Comparison of ENCODE assay signal across 8 cellular contexts in genomic region chrX:109732319-109732779, GRCh38. TPM values are rescaled to one million over a fixed set of nuclear protein-coding genes. Genes with fewer than 3 reads are reported as not detected.
A peak's percentile ranks its signal among the peaks of the same experiment; 100 is the strongest.
DNase-seq lines count a peak whose midpoint lies in the region; ATAC-seq and TF ChIP-seq lines count a peak whose summit lies in the region.

No MANE protein-coding gene starts in this region.

- in situ Hi-C loops in KBM-7 (cut with MboI; ENCODE audit: low pct_unique_long_range_greater_than_20kb, low sequenced_read_pairs) = no loop called here

- H3K9me3 Mint-ChIP-seq in activated B cell treated with CpG ODN at 0.5 μM for 24 hours (no peaks in the 10 kb centered on the region), endothelial cell (ENCODE audit: unreplicated experiment) (no peaks in the 10 kb centered on the region)

- no peak for TF ChIP-seq CTCF in activated B cell treated with CpG ODN at 0.5 μM for 24 hours (IDR thresholded peaks at IDR 0.05)
- TF ChIP-seq CTCF in endothelial cell (IDR thresholded peaks at IDR 0.05; ENCODE audit: unreplicated experiment) = no peak

- H3K36me3 ChIP-seq in aorta (ENCODE audit: control insufficient read depth in 1 of 2, insufficient read depth in 2 of 2, low read length in 1 of 2) = no peaks in the 10 kb centered on the region

- peak overlapping the region; percentile 96 for H3K27ac Mint-ChIP-seq in activated B cell treated with CpG ODN at 0.5 μM for 24 hours
- peak overlapping the region; percentile 96 for H3K27ac Mint-ChIP-seq in endothelial cell (ENCODE audit: unreplicated experiment)

- POLR2A ChIA-PET in activated B cell treated with CpG ODN at 0.5 μM for 24 hours (lab: Charles Lee) = interaction anchor here (0.6 to 2.6 kb wide), 5 partner anchors 11 to 585 kb away, joined by 3 to 11 read pairs (median 3); partner anchors contain the start of gene AMMECR1

- peak overlapping the region in 1 of 2 donors; percentile 85 for H3K27ac ChIP-seq in aorta (ENCODE audit: low read depth in 1 of 2, low read length in 2 of 2)

- H3K36me3 Mint-ChIP-seq in activated B cell treated with CpG ODN at 0.5 μM for 24 hours (ENCODE audit: low read depth) = peaks cover 19% of the 10 kb centered on the region
- no peaks in the 10 kb centered on the region for H3K36me3 Mint-ChIP-seq in endothelial cell (ENCODE audit: low read depth, unreplicated experiment)

- no peaks in the 10 kb centered on the region for H3K27me3 Mint-ChIP-seq in activated B cell treated with CpG ODN at 0.5 μM for 24 hours
- H3K27me3 Mint-ChIP-seq in endothelial cell (ENCODE audit: unreplicated experiment) = peaks cover 10% of the 10 kb centered on the region

- intact Hi-C loops in activated B cell treated with CpG ODN at 0.5 μM for 24 hours (cut with micrococcal nuclease) (loop anchor here (1.0 to 5.0 kb wide), 5 partner anchors 24 to 586 kb away; partner anchors contain the start of gene AMMECR1), aorta (cut with DNase I) (no loop called here)

- H3K4me3 Mint-ChIP-seq in activated B cell treated with CpG ODN at 0.5 μM for 24 hours (peak overlapping the region; percentile 99), endothelial cell (ENCODE audit: unreplicated experiment) (peak overlapping the region; percentile 99)

- H3K27me3 ChIP-seq in aorta (ENCODE audit: control insufficient read depth in 1 of 2, insufficient read depth in 2 of 2, low read length in 1 of 2) = no peaks in the 10 kb centered on the region

- peak; percentile 32 for ATAC-seq in GM21529 (IDR thresholded peaks at IDR 0.05; ENCODE audit: unreplicated experiment)
- ATAC-seq in activated B cell treated with CpG ODN at 0.5 μM for 24 hours (ENCODE audit: low read depth) = peak; percentile 35
- peak; percentile 61 for ATAC-seq in aorta (ENCODE audit: low FRiP score)

- WGBS in aorta, 2 donors = 1 to 24% methylated on average over 14 of the region's 14 CpGs

- H3K4me3 ChIP-seq in aorta (ENCODE audit: low read length in 2 of 2) = peak overlapping the region; percentile 55 to 98

- H3K9me3 ChIP-seq in aorta (ENCODE audit: control insufficient read depth, low read length) = no peaks in the 10 kb centered on the region

- CTCF ChIA-PET in activated B cell treated with CpG ODN at 0.5 μM for 24 hours (lab: Charles Lee) = interaction anchor here (0.8 to 2.7 kb wide), 3 partner anchors 20 to 247 kb away, joined by 3 to 8 read pairs (median 3); no protein-coding TSS in a partner anchor

- H3K4me1 ChIP-seq in aorta (ENCODE audit: control insufficient read depth in 1 of 2, insufficient read depth in 2 of 2, low read length in 2 of 2) = no peaks in the 10 kb centered on the region

- DNase-seq in Daoy (ENCODE audit: low read depth) (peak; percentile 26), KBM-7 (peak; percentile 69), activated B cell treated with CpG ODN at 0.5 μM for 24 hours (no peak), endothelial cell (ENCODE audit: low spot score) (peak; percentile 6), myocyte (ENCODE audit: low read depth) (peak; percentile 25), aorta (no peak), HuH-7 (ENCODE audit: low spot score) (no peak)

- H3K4me1 Mint-ChIP-seq in activated B cell treated with CpG ODN at 0.5 μM for 24 hours (peaks cover 48% of the 10 kb centered on the region), endothelial cell (ENCODE audit: unreplicated experiment) (peaks cover 5% of the 10 kb centered on the region)

RNA-seq across cellular contexts. Expression of gene ACSL4, which starts 0.7 kb away (rescaled TPM):
- total RNA-seq in Daoy (2014; rRNA removed; shearing (Covaris generic)) = 66.1 and 81.0 TPM in 2 replicates
- total RNA-seq in activated B cell treated with CpG ODN at 0.5 μM for 24 hours = 36.7 and 55.2 TPM in 2 replicates
- 33.2 TPM for total RNA-seq in endothelial cell (ENCODE audit: unreplicated experiment)
- 139 and 151 TPM in 2 replicates for total RNA-seq in myocyte
- 34.7 TPM for polyA plus RNA-seq in myocyte (2012)
- total RNA-seq in aorta = 10 to 100 TPM; 47.8 to 73.5 TPM
- 10 to 100 TPM; 16.2 to 16.4 TPM for polyA plus RNA-seq in aorta

Comparison
In these comparisons a context has a peak if more than half of its experiments do, and no peak if none do; other contexts are left out.
1. DNase-seq: peak in Daoy (single experiment), KBM-7 (single experiment), endothelial cell (single experiment) and myocyte (single experiment); none in activated B cell treated with CpG ODN at 0.5 μM for 24 hours (single experiment), aorta (0 of 2) and HuH-7 (single experiment).
2. Peak in every context shown above with its lines, with median percentiles within 50 percentile points of each other: ATAC-seq.